ENCODE assay signal across 3 cellular contexts in the genomic region with DNA sequence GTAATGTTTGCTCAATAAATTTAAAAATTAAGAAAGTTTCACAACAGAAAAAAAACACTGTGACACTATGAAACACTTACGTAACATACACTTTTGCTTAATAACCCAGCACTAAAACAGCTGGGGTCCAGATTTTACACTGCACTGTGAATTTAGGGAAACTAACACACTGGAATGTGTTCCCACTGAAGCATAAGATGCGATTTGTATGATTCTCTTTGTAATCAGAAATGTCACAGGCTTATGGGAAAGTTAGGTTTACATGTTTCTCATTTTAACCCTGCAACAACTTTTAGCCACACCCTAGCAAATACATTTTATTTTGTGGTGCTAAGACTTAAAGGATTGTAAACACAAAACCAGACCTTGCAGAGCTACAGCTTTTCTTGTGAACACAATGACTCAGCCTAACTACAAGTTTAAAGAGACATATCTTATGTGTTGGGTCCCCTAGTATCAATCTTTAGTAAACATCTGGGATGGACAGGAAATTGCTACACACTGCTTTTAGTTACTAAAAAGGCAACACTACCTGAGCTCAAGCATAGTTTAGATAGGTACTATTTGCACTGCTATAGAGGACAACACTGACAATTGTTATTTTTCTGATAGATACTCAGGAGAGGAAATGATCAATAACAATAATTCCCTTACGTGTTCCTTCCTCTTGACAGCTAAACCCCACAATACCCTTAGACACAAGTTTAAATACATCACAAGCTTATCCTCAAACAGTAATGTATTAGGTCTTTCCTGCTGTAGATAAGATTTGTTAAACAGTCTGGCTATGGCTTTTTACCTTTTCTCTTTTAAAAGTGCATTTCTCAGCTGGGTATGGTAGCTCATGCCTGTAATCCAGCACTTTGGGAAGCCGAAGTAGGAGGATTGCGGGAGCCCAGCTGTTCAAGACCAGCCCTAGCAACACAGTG.
TF ChIP-seq lines count a peak whose summit lies in the region.

No MANE protein-coding gene starts in this region.

TF ChIP-seq in A549, 52 proteins besides CTCF, POLR2A, EP300 and RAD21 (continued from another document and continues in another):
- TF ChIP-seq, protein P1, sequence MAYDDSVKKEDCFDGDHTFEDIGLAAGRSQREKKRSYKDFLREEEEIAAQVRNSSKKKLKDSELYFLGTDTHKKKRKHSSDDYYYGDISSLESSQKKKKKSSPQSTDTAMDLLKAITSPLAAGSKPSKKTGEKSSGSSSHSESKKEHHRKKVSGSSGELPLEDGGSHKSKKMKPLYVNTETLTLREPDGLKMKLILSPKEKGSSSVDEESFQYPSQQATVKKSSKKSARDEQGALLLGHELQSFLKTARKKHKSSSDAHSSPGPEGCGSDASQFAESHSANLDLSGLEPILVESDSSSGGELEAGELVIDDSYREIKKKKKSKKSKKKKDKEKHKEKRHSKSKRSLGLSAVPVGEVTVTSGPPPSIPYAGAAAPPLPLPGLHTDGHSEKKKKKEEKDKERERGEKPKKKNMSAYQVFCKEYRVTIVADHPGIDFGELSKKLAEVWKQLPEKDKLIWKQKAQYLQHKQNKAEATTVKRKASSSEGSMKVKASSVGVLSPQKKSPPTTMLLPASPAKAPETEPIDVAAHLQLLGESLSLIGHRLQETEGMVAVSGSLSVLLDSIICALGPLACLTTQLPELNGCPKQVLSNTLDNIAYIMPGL (CRISPR knock-in tag; IDR thresholded peaks at IDR 0.05; ENCODE audit: borderline replicate concordance): no peak
- no peak for TF ChIP-seq CBX8 (IDR thresholded peaks at IDR 0.05)
- no peak for TF ChIP-seq MYC (IDR thresholded peaks at IDR 0.05; ENCODE audit: borderline replicate concordance, low read length)
- TF ChIP-seq, protein P2, sequence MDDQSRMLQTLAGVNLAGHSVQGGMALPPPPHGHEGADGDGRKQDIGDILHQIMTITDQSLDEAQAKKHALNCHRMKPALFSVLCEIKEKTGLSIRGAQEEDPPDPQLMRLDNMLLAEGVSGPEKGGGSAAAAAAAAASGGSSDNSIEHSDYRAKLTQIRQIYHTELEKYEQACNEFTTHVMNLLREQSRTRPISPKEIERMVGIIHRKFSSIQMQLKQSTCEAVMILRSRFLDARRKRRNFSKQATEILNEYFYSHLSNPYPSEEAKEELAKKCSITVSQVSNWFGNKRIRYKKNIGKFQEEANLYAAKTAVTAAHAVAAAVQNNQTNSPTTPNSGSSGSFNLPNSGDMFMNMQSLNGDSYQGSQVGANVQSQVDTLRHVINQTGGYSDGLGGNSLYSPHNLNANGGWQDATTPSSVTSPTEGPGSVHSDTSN (IDR thresholded peaks at IDR 0.05): no peak
- TF ChIP-seq, protein P3, sequence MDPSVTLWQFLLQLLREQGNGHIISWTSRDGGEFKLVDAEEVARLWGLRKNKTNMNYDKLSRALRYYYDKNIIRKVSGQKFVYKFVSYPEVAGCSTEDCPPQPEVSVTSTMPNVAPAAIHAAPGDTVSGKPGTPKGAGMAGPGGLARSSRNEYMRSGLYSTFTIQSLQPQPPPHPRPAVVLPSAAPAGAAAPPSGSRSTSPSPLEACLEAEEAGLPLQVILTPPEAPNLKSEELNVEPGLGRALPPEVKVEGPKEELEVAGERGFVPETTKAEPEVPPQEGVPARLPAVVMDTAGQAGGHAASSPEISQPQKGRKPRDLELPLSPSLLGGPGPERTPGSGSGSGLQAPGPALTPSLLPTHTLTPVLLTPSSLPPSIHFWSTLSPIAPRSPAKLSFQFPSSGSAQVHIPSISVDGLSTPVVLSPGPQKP (IDR thresholded peaks at IDR 0.05; ENCODE audit: low read depth, low read length): no peak
- TF ChIP-seq MAX (IDR thresholded peaks at IDR 0.05): peak; percentile 43; the same call in 1 of the 2 replicates
- TF ChIP-seq USF2 (IDR thresholded peaks at IDR 0.05): no peak
- TF ChIP-seq CBX2 (IDR thresholded peaks at IDR 0.05; ENCODE audit: borderline replicate concordance, low read depth): no peak
- peak; percentile 48; the same call in 1 of the 2 replicates for TF ChIP-seq JUNB (IDR thresholded peaks at IDR 0.05)
- TF ChIP-seq EHMT2 (IDR thresholded peaks at IDR 0.05; ENCODE audit: low read depth): no peak
- TF ChIP-seq FOSL2 (IDR thresholded peaks at IDR 0.05): no peak; the same call in 1 of the 2 replicates
- peak; percentile 78 for TF ChIP-seq FOSL2 (CRISPR knock-in tag; IDR thresholded peaks at IDR 0.05)
- TF ChIP-seq SREBF2 (IDR thresholded peaks at IDR 0.05): no peak

TF ChIP-seq in HEK293, 187 proteins besides CTCF, POLR2A, EP300 and RAD21 (continued from another document and continues in another):
- TF ChIP-seq, protein P4, sequence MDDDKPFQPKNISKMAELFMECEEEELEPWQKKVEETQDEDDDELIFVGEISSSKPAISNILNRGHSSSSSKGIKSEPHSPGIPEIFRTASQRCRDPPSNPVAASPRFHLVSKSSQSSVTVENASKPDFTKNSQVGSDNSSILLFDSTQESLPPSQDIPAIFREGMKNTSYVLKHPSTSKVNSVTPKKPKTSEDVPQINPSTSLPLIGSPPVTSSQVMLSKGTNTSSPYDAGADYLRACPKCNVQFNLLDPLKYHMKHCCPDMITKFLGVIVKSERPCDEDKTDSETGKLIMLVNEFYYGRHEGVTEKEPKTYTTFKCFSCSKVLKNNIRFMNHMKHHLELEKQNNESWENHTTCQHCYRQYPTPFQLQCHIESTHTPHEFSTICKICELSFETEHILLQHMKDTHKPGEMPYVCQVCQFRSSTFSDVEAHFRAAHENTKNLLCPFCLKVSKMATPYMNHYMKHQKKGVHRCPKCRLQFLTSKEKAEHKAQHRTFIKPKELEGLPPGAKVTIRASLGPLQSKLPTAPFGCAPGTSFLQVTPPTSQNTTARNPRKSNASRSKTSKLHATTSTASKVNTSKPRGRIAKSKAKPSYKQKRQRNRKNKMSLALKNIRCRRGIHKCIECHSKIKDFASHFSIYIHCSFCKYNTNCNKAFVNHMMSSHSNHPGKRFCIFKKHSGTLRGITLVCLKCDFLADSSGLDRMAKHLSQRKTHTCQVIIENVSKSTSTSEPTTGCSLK (tag by site-specific recombination; IDR thresholded peaks at IDR 0.05): no peak
- TF ChIP-seq SP7 (tag by site-specific recombination; IDR thresholded peaks at IDR 0.05): no peak
- 0 out of 2 replicates have a peak, but pooled peaks have one; percentile 14 for TF ChIP-seq KLF10 (tag by site-specific recombination; IDR thresholded peaks at IDR 0.05)
- peak; percentile 49; the same call in 1 of the 2 replicates for TF ChIP-seq ZBTB21 (tag by site-specific recombination; IDR thresholded peaks at IDR 0.05)
- TF ChIP-seq ZNF843 (tag by site-specific recombination; IDR thresholded peaks at IDR 0.05): no peak
- TF ChIP-seq, protein P5, sequence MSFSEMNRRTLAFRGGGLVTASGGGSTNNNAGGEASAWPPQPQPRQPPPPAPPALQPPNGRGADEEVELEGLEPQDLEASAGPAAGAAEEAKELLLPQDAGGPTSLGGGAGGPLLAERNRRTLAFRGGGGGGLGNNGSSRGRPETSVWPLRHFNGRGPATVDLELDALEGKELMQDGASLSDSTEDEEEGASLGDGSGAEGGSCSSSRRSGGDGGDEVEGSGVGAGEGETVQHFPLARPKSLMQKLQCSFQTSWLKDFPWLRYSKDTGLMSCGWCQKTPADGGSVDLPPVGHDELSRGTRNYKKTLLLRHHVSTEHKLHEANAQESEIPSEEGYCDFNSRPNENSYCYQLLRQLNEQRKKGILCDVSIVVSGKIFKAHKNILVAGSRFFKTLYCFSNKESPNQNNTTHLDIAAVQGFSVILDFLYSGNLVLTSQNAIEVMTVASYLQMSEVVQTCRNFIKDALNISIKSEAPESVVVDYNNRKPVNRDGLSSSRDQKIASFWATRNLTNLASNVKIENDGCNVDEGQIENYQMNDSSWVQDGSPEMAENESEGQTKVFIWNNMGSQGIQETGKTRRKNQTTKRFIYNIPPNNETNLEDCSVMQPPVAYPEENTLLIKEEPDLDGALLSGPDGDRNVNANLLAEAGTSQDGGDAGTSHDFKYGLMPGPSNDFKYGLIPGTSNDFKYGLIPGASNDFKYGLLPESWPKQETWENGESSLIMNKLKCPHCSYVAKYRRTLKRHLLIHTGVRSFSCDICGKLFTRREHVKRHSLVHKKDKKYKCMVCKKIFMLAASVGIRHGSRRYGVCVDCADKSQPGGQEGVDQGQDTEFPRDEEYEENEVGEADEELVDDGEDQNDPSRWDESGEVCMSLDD (tag by site-specific recombination; IDR thresholded peaks at IDR 0.05): no peak
- no peak for TF ChIP-seq ZNF248 (tag by site-specific recombination; IDR thresholded peaks at IDR 0.05)
- TF ChIP-seq GFI1B (tag by site-specific recombination; IDR thresholded peaks at IDR 0.05): no peak
- no peak for TF ChIP-seq ZNF473 (tag by site-specific recombination; IDR thresholded peaks at IDR 0.05)

TF ChIP-seq in HepG2, 621 proteins besides CTCF, POLR2A, EP300 and RAD21 (continued from another document and continues in another):
- TF ChIP-seq FOXP1 (IDR thresholded peaks at IDR 0.05): peak; percentile 77; the same call in 1 of the 2 replicates
- peak; percentile 96 for TF ChIP-seq FOXP1 (CRISPR knock-in tag; IDR thresholded peaks at IDR 0.05)
- no peak for TF ChIP-seq DMTF1 (CRISPR knock-in tag; IDR thresholded peaks at IDR 0.05)
- TF ChIP-seq SOX6 (IDR thresholded peaks at IDR 0.05): no peak
- peak; percentile 99 for TF ChIP-seq SOX6 (CRISPR knock-in tag; IDR thresholded peaks at IDR 0.05)
- no peak for TF ChIP-seq ZNF883 (CRISPR knock-in tag; IDR thresholded peaks at IDR 0.05; ENCODE audit: not compliant biosample characterization)
- no peak for TF ChIP-seq SAFB2 (CRISPR knock-in tag; IDR thresholded peaks at IDR 0.05; ENCODE audit: borderline replicate concordance, low read depth)
- no peak for TF ChIP-seq ZNF24 (IDR thresholded peaks at IDR 0.05)
- TF ChIP-seq, protein P6, sequence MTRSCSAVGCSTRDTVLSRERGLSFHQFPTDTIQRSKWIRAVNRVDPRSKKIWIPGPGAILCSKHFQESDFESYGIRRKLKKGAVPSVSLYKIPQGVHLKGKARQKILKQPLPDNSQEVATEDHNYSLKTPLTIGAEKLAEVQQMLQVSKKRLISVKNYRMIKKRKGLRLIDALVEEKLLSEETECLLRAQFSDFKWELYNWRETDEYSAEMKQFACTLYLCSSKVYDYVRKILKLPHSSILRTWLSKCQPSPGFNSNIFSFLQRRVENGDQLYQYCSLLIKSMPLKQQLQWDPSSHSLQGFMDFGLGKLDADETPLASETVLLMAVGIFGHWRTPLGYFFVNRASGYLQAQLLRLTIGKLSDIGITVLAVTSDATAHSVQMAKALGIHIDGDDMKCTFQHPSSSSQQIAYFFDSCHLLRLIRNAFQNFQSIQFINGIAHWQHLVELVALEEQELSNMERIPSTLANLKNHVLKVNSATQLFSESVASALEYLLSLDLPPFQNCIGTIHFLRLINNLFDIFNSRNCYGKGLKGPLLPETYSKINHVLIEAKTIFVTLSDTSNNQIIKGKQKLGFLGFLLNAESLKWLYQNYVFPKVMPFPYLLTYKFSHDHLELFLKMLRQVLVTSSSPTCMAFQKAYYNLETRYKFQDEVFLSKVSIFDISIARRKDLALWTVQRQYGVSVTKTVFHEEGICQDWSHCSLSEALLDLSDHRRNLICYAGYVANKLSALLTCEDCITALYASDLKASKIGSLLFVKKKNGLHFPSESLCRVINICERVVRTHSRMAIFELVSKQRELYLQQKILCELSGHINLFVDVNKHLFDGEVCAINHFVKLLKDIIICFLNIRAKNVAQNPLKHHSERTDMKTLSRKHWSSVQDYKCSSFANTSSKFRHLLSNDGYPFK (CRISPR knock-in tag; IDR thresholded peaks at IDR 0.05; ENCODE audit: borderline replicate concordance): no peak
- no peak for TF ChIP-seq NR2F1 (CRISPR knock-in tag; IDR thresholded peaks at IDR 0.05)
- no peak for TF ChIP-seq SRSF9 (IDR thresholded peaks at IDR 0.05; ENCODE audit: borderline replicate concordance, insufficient read depth, low read depth, low read length, poor library complexity, severe bottlenecking)
- no peak for TF ChIP-seq ZFP62 (CRISPR knock-in tag; IDR thresholded peaks at IDR 0.05)
- no peak for TF ChIP-seq RBAK (CRISPR knock-in tag; IDR thresholded peaks at IDR 0.05)
- TF ChIP-seq, protein P7, sequence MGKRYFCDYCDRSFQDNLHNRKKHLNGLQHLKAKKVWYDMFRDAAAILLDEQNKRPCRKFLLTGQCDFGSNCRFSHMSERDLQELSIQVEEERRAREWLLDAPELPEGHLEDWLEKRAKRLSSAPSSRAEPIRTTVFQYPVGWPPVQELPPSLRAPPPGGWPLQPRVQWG (CRISPR knock-in tag; IDR thresholded peaks at IDR 0.05; ENCODE audit: borderline replicate concordance, low read depth): no peak
- TF ChIP-seq ZNF576 (CRISPR knock-in tag; IDR thresholded peaks at IDR 0.05): no peak
- TF ChIP-seq TP53 (CRISPR knock-in tag; conservative IDR thresholded peaks at IDR 0.05): no peak
- peak; percentile 69 for TF ChIP-seq POGZ (CRISPR knock-in tag; IDR thresholded peaks at IDR 0.05)
- TF ChIP-seq ZNF552 (CRISPR knock-in tag; IDR thresholded peaks at IDR 0.05; ENCODE audit: borderline replicate concordance): no peak
- TF ChIP-seq HDAC6 (IDR thresholded peaks at IDR 0.05; ENCODE audit: low read depth, low read length): no peak
- no peak for TF ChIP-seq ZNF570 (CRISPR knock-in tag; IDR thresholded peaks at IDR 0.05; ENCODE audit: borderline replicate concordance)
- TF ChIP-seq, protein P8, sequence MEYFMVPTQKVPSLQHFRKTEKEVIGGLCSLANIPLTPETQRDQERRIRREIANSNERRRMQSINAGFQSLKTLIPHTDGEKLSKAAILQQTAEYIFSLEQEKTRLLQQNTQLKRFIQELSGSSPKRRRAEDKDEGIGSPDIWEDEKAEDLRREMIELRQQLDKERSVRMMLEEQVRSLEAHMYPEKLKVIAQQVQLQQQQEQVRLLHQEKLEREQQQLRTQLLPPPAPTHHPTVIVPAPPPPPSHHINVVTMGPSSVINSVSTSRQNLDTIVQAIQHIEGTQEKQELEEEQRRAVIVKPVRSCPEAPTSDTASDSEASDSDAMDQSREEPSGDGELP (IDR thresholded peaks at IDR 0.05; ENCODE audit: borderline replicate concordance, low read depth): peak; percentile 45
- TF ChIP-seq XBP1 (CRISPR knock-in tag; IDR thresholded peaks at IDR 0.05): no peak
- no peak for TF ChIP-seq EED (CRISPR knock-in tag; IDR thresholded peaks at IDR 0.05)
- peak; percentile 76; the same call in 1 of the 2 replicates for TF ChIP-seq PITX1 (CRISPR knock-in tag; IDR thresholded peaks at IDR 0.05)
- no peak for TF ChIP-seq GATAD1 (CRISPR knock-in tag; IDR thresholded peaks at IDR 0.05)
- TF ChIP-seq ZNF674 (CRISPR knock-in tag; IDR thresholded peaks at IDR 0.05; ENCODE audit: low read depth): no peak
- no peak for TF ChIP-seq MTA3 (CRISPR knock-in tag; IDR thresholded peaks at IDR 0.05)
- peak; percentile 88 for TF ChIP-seq NFE2 (CRISPR knock-in tag; IDR thresholded peaks at IDR 0.05)
- no peak for TF ChIP-seq ZNF343 (CRISPR knock-in tag; IDR thresholded peaks at IDR 0.05)
- TF ChIP-seq ZZZ3 (CRISPR knock-in tag; IDR thresholded peaks at IDR 0.05; ENCODE audit: borderline replicate concordance): no peak
